8 cellular contexts compared by ENCODE assay signal in genomic region chr18:31206787-31207381, GRCh38.
DNase-seq lines count a peak whose midpoint lies in the region; ATAC-seq and TF ChIP-seq lines count a peak whose summit lies in the region.

No MANE protein-coding gene starts in this region.

- DNase-seq in NCI-H1105 treated with DMSO at 0.1 percent for 48 hours (lab: John Stamatoyannopoulos, UW): peak; percentile 8
- DNase-seq in NCI-H1105 (lab: John Stamatoyannopoulos, UW): no peak
- DNase-seq in NCI-H2196 (lab: John Stamatoyannopoulos, UW; ENCODE audit: unreplicated experiment): peak; percentile 3
- no peak for DNase-seq in stimulated activated effector memory CD8-positive, alpha-beta T cell treated with anti-CD3 and anti-CD28 coated beads, Interleukin-12 subunit alpha, Interleukin-12 subunit beta, amount 100 ng/mL, for 72 hours (ENCODE audit: low spot score in 2 of 2)
- no peak for DNase-seq in activated gamma-delta T cell treated with Interleukin-2 at 50 U/mL for 16 hours

- H3K27me3 Mint-ChIP-seq in dendritic cell treated with granulocyte-macrophage colony-stimulating factor and Interleukin-4, amounts not matched to agents 40 ng/mL and 50 ng/mL, for 4 days: no peaks in the 10 kb centered on the region
- H3K27me3 Mint-ChIP-seq in nephron (ENCODE audit: low read depth): peaks cover 4% of the 10 kb centered on the region

- peak overlapping the region; percentile 59 for H3K4me3 Mint-ChIP-seq in dendritic cell treated with granulocyte-macrophage colony-stimulating factor and Interleukin-4, amounts not matched to agents 40 ng/mL and 50 ng/mL, for 4 days
- peak overlapping the region; percentile 66 to 76 (median 66) for H3K4me3 Mint-ChIP-seq in nephron
- no peak overlapping the region for H3K4me3 Mint-ChIP-seq in stimulated activated effector memory CD8-positive, alpha-beta T cell treated with anti-CD3 and anti-CD28 coated beads, Interleukin-12 subunit alpha, Interleukin-12 subunit beta, amount 100 ng/mL, for 72 hours

- H3K9me3 Mint-ChIP-seq in dendritic cell treated with granulocyte-macrophage colony-stimulating factor and Interleukin-4, amounts not matched to agents 40 ng/mL and 50 ng/mL, for 4 days: no peaks in the 10 kb centered on the region
- no peaks in the 10 kb centered on the region for H3K9me3 Mint-ChIP-seq in nephron
- peaks cover 19% of the 10 kb centered on the region for H3K9me3 Mint-ChIP-seq in stimulated activated effector memory CD8-positive, alpha-beta T cell treated with anti-CD3 and anti-CD28 coated beads, Interleukin-12 subunit alpha, Interleukin-12 subunit beta, amount 100 ng/mL, for 72 hours

- peaks cover 41% of the 10 kb centered on the region for H3K4me1 Mint-ChIP-seq in dendritic cell treated with granulocyte-macrophage colony-stimulating factor and Interleukin-4, amounts not matched to agents 40 ng/mL and 50 ng/mL, for 4 days (ENCODE audit: low read depth)
- H3K4me1 Mint-ChIP-seq in nephron: peaks cover 19% of the 10 kb centered on the region
- no peaks in the 10 kb centered on the region for H3K4me1 Mint-ChIP-seq in stimulated activated effector memory CD8-positive, alpha-beta T cell treated with anti-CD3 and anti-CD28 coated beads, Interleukin-12 subunit alpha, Interleukin-12 subunit beta, amount 100 ng/mL, for 72 hours

- peak; percentile 39 to 52 (median 52) for TF ChIP-seq CTCF in nephron (IDR thresholded peaks at IDR 0.05; ENCODE audit: unreplicated experiment in 3 of 3)

- no peaks in the 10 kb centered on the region for H3K36me3 Mint-ChIP-seq in dendritic cell treated with granulocyte-macrophage colony-stimulating factor and Interleukin-4, amounts not matched to agents 40 ng/mL and 50 ng/mL, for 4 days (ENCODE audit: low read depth)
- H3K36me3 Mint-ChIP-seq in nephron (ENCODE audit: low read depth): no peaks in the 10 kb centered on the region
- no peaks in the 10 kb centered on the region for H3K36me3 Mint-ChIP-seq in stimulated activated effector memory CD8-positive, alpha-beta T cell treated with anti-CD3 and anti-CD28 coated beads, Interleukin-12 subunit alpha, Interleukin-12 subunit beta, amount 100 ng/mL, for 72 hours

- peak overlapping the region; percentile 60 for H3K27ac Mint-ChIP-seq in dendritic cell treated with granulocyte-macrophage colony-stimulating factor and Interleukin-4, amounts not matched to agents 40 ng/mL and 50 ng/mL, for 4 days
- H3K27ac Mint-ChIP-seq in nephron: peak overlapping the region; percentile 72 to 79 (median 77)
- no peak overlapping the region for H3K27ac Mint-ChIP-seq in stimulated activated effector memory CD8-positive, alpha-beta T cell treated with anti-CD3 and anti-CD28 coated beads, Interleukin-12 subunit alpha, Interleukin-12 subunit beta, amount 100 ng/mL, for 72 hours

- peak; percentile 97 for ATAC-seq in HG02885 (IDR thresholded peaks at IDR 0.05; ENCODE audit: poor library complexity, unreplicated experiment)
- ATAC-seq in stimulated activated effector memory CD8-positive, alpha-beta T cell treated with anti-CD3 and anti-CD28 coated beads, Interleukin-12 subunit alpha, Interleukin-12 subunit beta, amount 100 ng/mL, for 72 hours: no peak

- intact Hi-C loops in dendritic cell treated with granulocyte-macrophage colony-stimulating factor and Interleukin-4, amounts not matched to agents 40 ng/mL and 50 ng/mL, for 4 days (cut with micrococcal nuclease): loop anchor here (2.0 kb wide), 1 partner anchor 106 kb away; no protein-coding TSS in a partner anchor

Comparison
In these comparisons a context has a peak if more than half of its experiments do, and no peak if none do; other contexts are left out.
1. DNase-seq: peak in NCI-H1105 treated with DMSO at 0.1 percent for 48 hours (single experiment) and NCI-H2196 (single experiment); none in NCI-H1105 (single experiment), stimulated activated effector memory CD8-positive, alpha-beta T cell treated with anti-CD3 and anti-CD28 coated beads, Interleukin-12 subunit alpha, Interleukin-12 subunit beta, amount 100 ng/mL, for 72 hours (0 of 2) and activated gamma-delta T cell treated with Interleukin-2 at 50 U/mL for 16 hours (single experiment).